In the genomic region with DNA sequence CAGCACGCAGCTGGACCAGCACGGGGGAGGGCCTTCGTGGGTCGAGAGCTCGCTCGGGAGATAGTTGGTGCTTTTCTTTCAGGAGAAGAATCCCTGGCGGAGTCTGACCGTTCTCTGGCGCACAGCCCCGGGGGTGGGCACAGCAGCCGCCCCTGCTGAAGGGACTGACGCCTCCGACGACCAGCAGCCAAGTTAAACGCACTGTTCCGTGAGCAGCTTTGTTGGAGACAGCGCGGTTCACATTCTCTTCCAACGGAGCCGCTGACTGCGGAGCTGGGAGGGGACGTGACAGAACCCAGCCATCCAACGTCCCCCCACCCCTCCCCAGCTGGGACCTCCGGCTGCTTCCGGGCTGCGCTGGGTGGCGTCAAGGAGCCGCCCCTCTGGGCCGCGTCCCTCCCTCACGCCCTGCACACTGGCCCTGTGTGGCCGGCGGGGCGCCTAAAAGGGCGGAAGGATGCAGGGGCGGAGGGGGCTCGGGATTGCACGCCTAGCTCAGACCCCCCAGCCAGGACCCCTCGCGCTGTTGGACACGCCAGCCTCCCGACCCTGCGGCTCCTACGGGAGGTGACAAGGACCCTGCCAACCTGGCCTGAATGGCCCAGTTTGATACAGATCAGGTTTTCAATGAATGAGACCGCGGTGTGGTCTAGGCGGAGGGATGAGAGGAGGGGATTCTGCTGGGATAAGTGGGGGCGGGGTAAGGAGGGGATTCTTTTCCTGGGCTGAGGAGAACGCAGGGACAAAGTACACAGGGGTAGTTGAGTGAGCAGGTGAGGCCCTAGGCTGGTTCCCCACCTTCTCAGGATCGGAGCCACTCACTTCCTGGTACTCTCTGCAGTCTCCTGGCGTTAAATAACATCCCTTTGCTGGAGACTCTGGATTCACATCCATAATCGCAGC, we compare ENCODE assay signal across 1 cellular context.
TF ChIP-seq lines count a peak whose summit lies in the region.

No MANE protein-coding gene starts in this region.

TF ChIP-seq in GM23338, 12 proteins besides CTCF, POLR2A, EP300 and RAD21 (continued from another document):
- no peak for TF ChIP-seq EZH2phosphoT487 (IDR thresholded peaks at IDR 0.05; ENCODE audit: unreplicated experiment)
